Comparison of ENCODE assay signal across 23 cellular contexts in genomic region chr4:81771721-81772120, GRCh38.
A peak's percentile ranks its signal among the peaks of the same experiment; 100 is the strongest.
DNase-seq lines count a peak whose midpoint lies in the region; ATAC-seq and TF ChIP-seq lines count a peak whose summit lies in the region.
"Had no signal": no experiment of that assay in that cellular context is flagged by ENCODE, and none has a peak within 500 bp of the region (broad histone marks: within the 10 kb centered on the region; RNA-seq: fewer than 3 reads in every experiment).

No MANE protein-coding gene starts in this region.

- intact Hi-C loops in Caco-2 (cut with micrococcal nuclease; ENCODE audit: unreplicated experiment), result loop anchor here (1.0 to 5.0 kb wide), 4 partner anchors 47 to 304 kb away; no protein-coding TSS in a partner anchor
- intact Hi-C loops in activated T-helper 1 cell treated with anti-CD3 and anti-CD28 coated beads, Interleukin-12 subunit alpha, Interleukin-12 subunit beta, Interleukin-2, Interleukin-4 antibody, amounts not matched to agents 30 ng/mL and 10 ng/mL and 1 ng/mL, durations not matched to agents 14 hours and 24 hours and 36 hours (cut with micrococcal nuclease), result no loop called here

- peaks cover 15% of the 10 kb centered on the region for H3K4me1 Mint-ChIP-seq in Caco-2 (ENCODE audit: low read depth, unreplicated experiment)
- no peaks in the 10 kb centered on the region for H3K4me1 Mint-ChIP-seq in activated T-helper 1 cell treated with anti-CD3 and anti-CD28 coated beads, Interleukin-12 subunit alpha, Interleukin-12 subunit beta, Interleukin-2, Interleukin-4 antibody, amounts not matched to agents 30 ng/mL and 10 ng/mL and 1 ng/mL, durations not matched to agents 14 hours and 24 hours and 36 hours (ENCODE audit: low read depth)
- H3K4me1 Mint-ChIP-seq: CD14-positive monocyte; CD8-positive, alpha-beta memory T cell; H9 had no signal

- H3K27me3 Mint-ChIP-seq in Caco-2 (ENCODE audit: insufficient read depth, unreplicated experiment), result no peaks in the 10 kb centered on the region
- H3K27me3 Mint-ChIP-seq in activated T-helper 1 cell treated with anti-CD3 and anti-CD28 coated beads, Interleukin-12 subunit alpha, Interleukin-12 subunit beta, Interleukin-2, Interleukin-4 antibody, amounts not matched to agents 30 ng/mL and 10 ng/mL and 1 ng/mL, durations not matched to agents 14 hours and 24 hours and 36 hours (ENCODE audit: insufficient read depth), result no peaks in the 10 kb centered on the region

- H3K27me3 ChIP-seq in Caco-2 (replicated peaks; ENCODE audit: control insufficient read depth, insufficient read depth, low read length), result no peaks in the 10 kb centered on the region
- H3K27me3 ChIP-seq: BE2C; BLaER1 treated with 17β-estradiol and CSF1 and Interleukin-3, amounts not matched to agents 10 nM and 100 nM had no signal

- no peak for TF ChIP-seq CTCF in Caco-2 (IDR thresholded peaks at IDR 0.05; ENCODE audit: insufficient read depth in 1 of 2, low read depth in 1 of 2, low read length in 1 of 2, severe bottlenecking in 1 of 2, unreplicated experiment in 1 of 2)

- POLR2A ChIA-PET in Caco-2 (lab: Charles Lee), result interaction anchor here (1.0 to 1.9 kb wide), 2 partner anchors 300 to 302 kb away, joined by 4 read pairs; partner anchors contain the start of gene RASGEF1B

- DNase-seq in Caco-2 (no peak), OCI-M1 (lab: John Stamatoyannopoulos, UW) (no peak), dedifferentiated amniotic fluid mesenchymal stem cell (ENCODE audit: extremely low spot score) (no peak)
- no peak for DNase-seq in activated T-helper 1 cell treated with anti-CD3 and anti-CD28 coated beads, Interleukin-12 subunit alpha, Interleukin-12 subunit beta, Interleukin-2, Interleukin-4 antibody, amounts not matched to agents 30 ng/mL and 10 ng/mL and 1 ng/mL, durations not matched to agents 14 hours and 24 hours and 36 hours (ENCODE audit: low spot score)
- DNase-seq: 8988T; ACHN; AML-193; BE2C; Calu3; CD4-positive, alpha-beta T cell; CD8-positive, alpha-beta memory T cell; DMS79; EL; GDM1; H9 had no signal

- H3K36me3 ChIP-seq in Caco-2 (ENCODE audit: control insufficient read depth, insufficient read depth, low read length), result no peaks in the 10 kb centered on the region
- H3K36me3 ChIP-seq: BE2C; BLaER1 treated with 17β-estradiol and CSF1 and Interleukin-3, amounts not matched to agents 10 nM and 100 nM had no signal

- CTCF ChIA-PET in Caco-2 (lab: Charles Lee), result interaction anchor here (1.5 kb wide), 1 partner anchor 73 kb away, joined by 4 read pairs; no protein-coding TSS in a partner anchor

- H3K9me3 ChIP-seq in Caco-2, result peaks cover 5% of the 10 kb centered on the region
- H3K9me3 ChIP-seq: A549; BE2C; BLaER1 treated with 17β-estradiol and CSF1 and Interleukin-3, amounts not matched to agents 10 nM and 100 nM had no signal

- peaks cover 5% of the 10 kb centered on the region for H3K36me3 Mint-ChIP-seq in Caco-2 (ENCODE audit: insufficient read depth, unreplicated experiment)
- H3K36me3 Mint-ChIP-seq in activated T-helper 1 cell treated with anti-CD3 and anti-CD28 coated beads, Interleukin-12 subunit alpha, Interleukin-12 subunit beta, Interleukin-2, Interleukin-4 antibody, amounts not matched to agents 30 ng/mL and 10 ng/mL and 1 ng/mL, durations not matched to agents 14 hours and 24 hours and 36 hours (ENCODE audit: low read depth), result no peaks in the 10 kb centered on the region
- H3K36me3 Mint-ChIP-seq: CD14-positive monocyte; CD8-positive, alpha-beta memory T cell had no signal

- BruUV-seq in Caco-2 (replicated peaks; lab: Mats Ljungman, UMichigan), result no TSS peak

- no peak overlapping the region for H3K4me3 Mint-ChIP-seq in Caco-2 (ENCODE audit: unreplicated experiment)
- H3K4me3 Mint-ChIP-seq in activated T-helper 1 cell treated with anti-CD3 and anti-CD28 coated beads, Interleukin-12 subunit alpha, Interleukin-12 subunit beta, Interleukin-2, Interleukin-4 antibody, amounts not matched to agents 30 ng/mL and 10 ng/mL and 1 ng/mL, durations not matched to agents 14 hours and 24 hours and 36 hours, result no peak overlapping the region
- H3K4me3 Mint-ChIP-seq: CD14-positive monocyte; CD4-positive, alpha-beta T cell; CD8-positive, alpha-beta memory T cell; GM23338; H9 had no signal

- no peaks in the 10 kb centered on the region for H3K9me3 Mint-ChIP-seq in Caco-2 (ENCODE audit: unreplicated experiment)
- peaks cover 5% of the 10 kb centered on the region for H3K9me3 Mint-ChIP-seq in activated T-helper 1 cell treated with anti-CD3 and anti-CD28 coated beads, Interleukin-12 subunit alpha, Interleukin-12 subunit beta, Interleukin-2, Interleukin-4 antibody, amounts not matched to agents 30 ng/mL and 10 ng/mL and 1 ng/mL, durations not matched to agents 14 hours and 24 hours and 36 hours
- H3K9me3 Mint-ChIP-seq: CD4-positive, alpha-beta T cell; CD8-positive, alpha-beta memory T cell; GM23338; H9 had no signal

- ATAC-seq in GM18867 (IDR thresholded peaks at IDR 0.05; ENCODE audit: unreplicated experiment), result peak; percentile 70
- ATAC-seq in GM19455 (IDR thresholded peaks at IDR 0.05; ENCODE audit: unreplicated experiment), result no peak
- ATAC-seq: A549, GM12878, GM23338, HCT116 had no signal

- H3K4me3 ChIP-seq in Caco-2 (ENCODE audit: low read depth, low read length), result no peak overlapping the region
- H3K4me3 ChIP-seq: A549; BLaER1 treated with 17β-estradiol and CSF1 and Interleukin-3, amounts not matched to agents 10 nM and 100 nM; GM12878; GM23338 had no signal

- peaks cover 27% of the 10 kb centered on the region for H3K4me1 ChIP-seq in Caco-2
- H3K4me1 ChIP-seq: A549; BE2C; BLaER1 treated with 17β-estradiol and CSF1 and Interleukin-3, amounts not matched to agents 10 nM and 100 nM had no signal

- peak overlapping the region; percentile 94 for H3K27ac Mint-ChIP-seq in Caco-2 (ENCODE audit: unreplicated experiment)
- H3K27ac Mint-ChIP-seq in activated T-helper 1 cell treated with anti-CD3 and anti-CD28 coated beads, Interleukin-12 subunit alpha, Interleukin-12 subunit beta, Interleukin-2, Interleukin-4 antibody, amounts not matched to agents 30 ng/mL and 10 ng/mL and 1 ng/mL, durations not matched to agents 14 hours and 24 hours and 36 hours, result peak overlapping the region; percentile 9
- H3K27ac Mint-ChIP-seq: CD14-positive monocyte; CD4-positive, alpha-beta T cell; CD8-positive, alpha-beta memory T cell; GM23338; H9 had no signal
